ENCODE assay signal across 10 cellular contexts in genomic region chr5:109907751-109908150, GRCh38.
DNase-seq lines count a peak whose midpoint lies in the region; ATAC-seq and TF ChIP-seq lines count a peak whose summit lies in the region.
"Had no signal": no experiment of that assay in that cellular context is flagged by ENCODE, and none has a peak within 500 bp of the region (broad histone marks: within the 10 kb centered on the region; RNA-seq: fewer than 3 reads in every experiment).

No MANE protein-coding gene starts in this region.

- TF ChIP-seq CTCF in RWPE2 (IDR thresholded peaks at IDR 0.05; ENCODE audit: poor library complexity, severe bottlenecking) = peak; percentile 6
- TF ChIP-seq CTCF in fibroblast of the aortic adventitia (IDR thresholded peaks at IDR 0.05; ENCODE audit: insufficient read depth, low read length) = no peak

- intact Hi-C loops in posterior vena cava (cut with DNase I) = no loop called here

- ATAC-seq in RWPE2 (ENCODE audit: low read depth) (peak; percentile 79), HG03460 (IDR thresholded peaks at IDR 0.05; ENCODE audit: unreplicated experiment) (no peak), GM21723 (IDR thresholded peaks at IDR 0.05; ENCODE audit: unreplicated experiment) (no peak)
- ATAC-seq: activated naive CD4-positive, alpha-beta T cell treated with anti-CD3 and anti-CD28 coated beads, Interleukin-2, amount 50 U/mL, for 72 hours had no signal

- H3K9me3 ChIP-seq in RWPE2 (ENCODE audit: severe bottlenecking) = no peaks in the 10 kb centered on the region

- H3K4me3 ChIP-seq in RWPE2 (ENCODE audit: severe bottlenecking) (no peak overlapping the region), fibroblast of the aortic adventitia (ENCODE audit: low read depth, low read length) (no peak overlapping the region)

- DNase-seq in ELR (ENCODE audit: low read depth) (peak; percentile 65), RWPE2 (ENCODE audit: low spot score) (no peak), fibroblast of the aortic adventitia (ENCODE audit: low read depth) (peak; percentile 72), renal cortical epithelial cell (ENCODE audit: low read depth) (peak; percentile 82), posterior vena cava (ENCODE audit: low spot score) (no peak)
- DNase-seq: dermis blood vessel endothelial cell, NCI-H345 had no signal

- H3K4me1 ChIP-seq in RWPE2 (ENCODE audit: insufficient read depth, poor library complexity, severe bottlenecking) = no peaks in the 10 kb centered on the region

- no peaks in the 10 kb centered on the region for H3K36me3 ChIP-seq in RWPE2 (ENCODE audit: low read depth)

- peaks cover 2% of the 10 kb centered on the region for H3K27me3 ChIP-seq in RWPE2 (ENCODE audit: insufficient read depth, poor library complexity, severe bottlenecking)

- H3K27ac ChIP-seq in RWPE2 (ENCODE audit: poor library complexity, severe bottlenecking) = no peak overlapping the region

Comparison
In these comparisons a context has a peak if more than half of its experiments do, and no peak if none do; other contexts are left out.
1. DNase-seq: peak in ELR (single experiment), fibroblast of the aortic adventitia (single experiment) and renal cortical epithelial cell (single experiment); none in RWPE2 (single experiment) and posterior vena cava (single experiment).